In genomic region chr7:154929006-154929726, GRCh38 we compare ENCODE assay signal across 8 cellular contexts.
A peak's percentile ranks its signal among the peaks of the same experiment; 100 is the strongest.
DNase-seq lines count a peak whose midpoint lies in the region; ATAC-seq and TF ChIP-seq lines count a peak whose summit lies in the region.

No MANE protein-coding gene starts in this region.

- no peak for DNase-seq in T-helper 2 cell treated with Interferon-gamma antibody and Interleukin-4, amounts not matched to agents 5 μg/mL and 100 μg/mL, for 36 hours (ENCODE audit: low spot score)
- no peak for DNase-seq in T-helper 2 cell
- no peak for DNase-seq in T-cell
- DNase-seq in right cardiac atrium, result peak in 1 of 3 donors; percentile 40
- DNase-seq in thoracic aorta (ENCODE audit: low spot score), result no peak
- no peak for DNase-seq in CD1c-positive myeloid dendritic cell (ENCODE audit: extremely low spot score)
- DNase-seq in SHP77 treated with DMSO at 0.1 percent for 48 hours (lab: John Stamatoyannopoulos, UW), result no peak
- no peak for DNase-seq in HPDE6-E6E7 (ENCODE audit: extremely low spot score)

- H3K27ac ChIP-seq in right cardiac atrium (ENCODE audit: low read length) (peak overlapping the region; percentile 91), thoracic aorta (peak overlapping the region; percentile 78)

- H3K36me3 Mint-ChIP-seq in T-helper 2 cell treated with Interferon-gamma antibody and Interleukin-4, amounts not matched to agents 5 μg/mL and 100 μg/mL, for 36 hours (ENCODE audit: low read depth), result peaks cover 9% of the 10 kb centered on the region
- H3K36me3 Mint-ChIP-seq in T-cell, result peaks cover 24% of the 10 kb centered on the region

- ATAC-seq in T-cell (replicated peaks in 1 of 4) (no peak), right cardiac atrium (peak; percentile 8 to 30), thoracic aorta (ENCODE audit: insufficient number of reproducible peaks, low FRiP score, low read depth) (no peak)

- peaks cover 13% of the 10 kb centered on the region for H3K9me3 Mint-ChIP-seq in T-helper 2 cell treated with Interferon-gamma antibody and Interleukin-4, amounts not matched to agents 5 μg/mL and 100 μg/mL, for 36 hours
- H3K9me3 Mint-ChIP-seq in T-cell, result peaks cover 0 to 4% (median 3%) of the 10 kb centered on the region in 3 donors

- 64% methylated on average over 9 of the region's 9 CpGs for WGBS in right cardiac atrium

- peaks cover 19% of the 10 kb centered on the region for H3K4me1 Mint-ChIP-seq in T-helper 2 cell treated with Interferon-gamma antibody and Interleukin-4, amounts not matched to agents 5 μg/mL and 100 μg/mL, for 36 hours (ENCODE audit: low read depth)
- H3K4me1 Mint-ChIP-seq in T-cell, result peaks cover 36 to 39% (median 38%) of the 10 kb centered on the region in 3 donors

- H3K4me3 ChIP-seq in right cardiac atrium (ENCODE audit: low read length) (peak overlapping the region; percentile 89), thoracic aorta (peak overlapping the region; percentile 78)

- TF ChIP-seq CTCF in thoracic aorta (IDR thresholded peaks at IDR 0.05), result no peak

- no peaks in the 10 kb centered on the region for H3K4me1 ChIP-seq in right cardiac atrium (ENCODE audit: control insufficient read depth, insufficient read depth, low read length)
- H3K4me1 ChIP-seq in thoracic aorta (ENCODE audit: control insufficient read depth in 1 of 2, low read depth in 2 of 2), result peaks cover 3 to 10% of the 10 kb centered on the region in 2 donors

- POLR2A ChIA-PET in T-cell (lab: Charles Lee), result no interaction called here

- H3K9me3 ChIP-seq in right cardiac atrium (ENCODE audit: control insufficient read depth, low read length) (no peaks in the 10 kb centered on the region), thoracic aorta (no peaks in the 10 kb centered on the region)

- intact Hi-C loops in right cardiac atrium (cut with DNase I), result loop anchor here in 1 of 4 donors (5.0 to 10.0 kb wide), 2 partner anchors 256 to 413 kb away; no protein-coding TSS in a partner anchor

- CTCF ChIA-PET in T-cell (lab: Charles Lee), result interaction anchor here (1.6 to 3.9 kb wide), 3 partner anchors 23 to 416 kb away, joined by 4 to 56 read pairs (median 46); no protein-coding TSS in a partner anchor

- no peaks in the 10 kb centered on the region for H3K27me3 ChIP-seq in right cardiac atrium (ENCODE audit: control insufficient read depth, insufficient read depth)
- no peaks in the 10 kb centered on the region for H3K27me3 ChIP-seq in thoracic aorta (replicated peaks; ENCODE audit: insufficient read depth)

- peaks cover 4% of the 10 kb centered on the region for H3K27me3 Mint-ChIP-seq in T-helper 2 cell treated with Interferon-gamma antibody and Interleukin-4, amounts not matched to agents 5 μg/mL and 100 μg/mL, for 36 hours (ENCODE audit: low read depth)
- no peaks in the 10 kb centered on the region for H3K27me3 Mint-ChIP-seq in T-cell

- H3K4me3 Mint-ChIP-seq in T-helper 2 cell treated with Interferon-gamma antibody and Interleukin-4, amounts not matched to agents 5 μg/mL and 100 μg/mL, for 36 hours, result peak overlapping the region; percentile 94
- H3K4me3 Mint-ChIP-seq in T-cell, result peak overlapping the region; percentile 88 to 97 (median 96)

- H3K27ac Mint-ChIP-seq in T-helper 2 cell treated with Interferon-gamma antibody and Interleukin-4, amounts not matched to agents 5 μg/mL and 100 μg/mL, for 36 hours, result peak overlapping the region; percentile 86
- peak overlapping the region; percentile 96 for H3K27ac Mint-ChIP-seq in T-cell

- H3K36me3 ChIP-seq in thoracic aorta, result no peaks in the 10 kb centered on the region

Comparison
In these comparisons a context has a peak if more than half of its experiments do, and no peak if none do; other contexts are left out.
1. ATAC-seq: peak in right cardiac atrium (2 of 2); none in T-cell (0 of 4) and thoracic aorta (single experiment).